Comparison of ENCODE assay signal across 10 cellular contexts in the genomic region with DNA sequence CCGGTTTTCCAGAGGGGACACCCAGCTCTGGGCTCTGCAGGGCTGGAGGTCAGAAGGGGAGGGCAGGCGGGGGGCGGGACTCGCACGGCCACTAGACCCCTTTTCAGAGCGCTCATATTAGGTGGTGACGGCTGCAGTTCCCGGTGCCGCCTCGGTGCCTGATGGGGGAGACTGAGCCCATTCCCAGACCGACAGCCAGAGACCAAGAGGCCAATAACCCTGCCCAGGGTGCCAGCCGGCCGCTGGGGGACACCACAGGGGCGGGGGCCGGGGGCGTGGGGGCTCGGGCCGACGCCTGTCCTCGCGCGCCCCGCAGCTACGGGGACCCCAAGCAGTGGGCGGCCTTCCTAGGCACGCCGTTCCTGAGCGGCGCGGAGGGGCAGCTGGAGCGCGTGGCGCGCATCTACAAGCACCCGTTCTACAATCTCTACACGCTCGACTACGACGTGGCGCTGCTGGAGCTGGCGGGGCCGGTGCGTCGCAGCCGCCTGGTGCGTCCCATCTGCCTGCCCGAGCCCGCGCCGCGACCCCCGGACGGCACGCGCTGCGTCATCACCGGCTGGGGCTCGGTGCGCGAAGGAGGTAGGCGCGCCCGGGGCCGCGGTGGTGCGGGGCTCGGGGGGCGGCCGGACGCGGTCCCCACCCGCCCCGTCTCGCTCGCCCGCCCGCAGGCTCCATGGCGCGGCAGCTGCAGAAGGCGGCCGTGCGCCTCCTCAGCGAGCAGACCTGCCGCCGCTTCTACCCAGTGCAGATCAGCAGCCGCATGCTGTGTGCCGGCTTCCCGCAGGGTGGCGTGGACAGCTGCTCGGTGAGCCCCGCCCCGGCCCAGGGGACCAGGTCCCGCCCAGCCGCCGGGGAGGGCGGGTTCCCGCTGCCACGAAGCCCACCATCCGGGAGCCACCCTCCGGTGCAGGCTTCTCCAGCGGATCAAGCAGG. TPM values are rescaled to one million over a fixed set of nuclear protein-coding genes. Genes with fewer than 3 reads are reported as not detected.
DNase-seq lines count a peak whose midpoint lies in the region; ATAC-seq, FAIRE-seq and TF ChIP-seq lines count a peak whose summit lies in the region.
"Had no signal": no experiment of that assay in that cellular context is flagged by ENCODE, and none has a peak within 500 bp of the region (broad histone marks: within the 10 kb centered on the region; RNA-seq: fewer than 3 reads in every experiment).

No MANE protein-coding gene starts in this region.

- H3K79me1 ChIP-seq in H1 (ENCODE audit: low read depth, low read length), result peaks cover 13% of the 10 kb centered on the region

- H3K4me1 Mint-ChIP-seq in mesothelial cell of epicardium, result peaks cover 10% of the 10 kb centered on the region

- H3K36me3 ChIP-seq in H1 (ENCODE audit: control insufficient read depth in 2 of 4, insufficient read depth in 4 of 4, low read length in 3 of 4), result peaks cover 0 to 9% (median 2%) of the 10 kb centered on the region in 4 experiments; a peak in 2 of 8 replicates

- peak overlapping the region; percentile 71; the same call in 1 of the 2 replicates for H3K18ac ChIP-seq in H1 (ENCODE audit: extremely low read depth, low read length)

- no peak overlapping the region for H3K56ac ChIP-seq in H1 (replicated peaks; ENCODE audit: insufficient read length, low read depth, low read length)

- no peak overlapping the region for H4K91ac ChIP-seq in H1 (replicated peaks; ENCODE audit: insufficient read length, low read length)

- H3K4ac ChIP-seq in H1 (replicated peaks; ENCODE audit: insufficient read length, low read depth, low read length), result no peak overlapping the region

- TF ChIP-seq CTCF in AG04449 (IDR thresholded peaks at IDR 0.05; ENCODE audit: insufficient read depth, low read length, missing control alignments) (peak; percentile 80), H1 (IDR thresholded peaks at IDR 0.05; ENCODE audit: control extremely low read depth in 1 of 3, insufficient read depth in 1 of 3, low read depth in 1 of 3, low read length in 3 of 3) (peak; percentile 23 to 50 (median 36); a peak in 3 of 4 replicates), mesothelial cell of epicardium (IDR thresholded peaks at IDR 0.05; ENCODE audit: unreplicated experiment) (peak; percentile 41), GM10248 (IDR thresholded peaks at IDR 0.05; ENCODE audit: control extremely low read depth, extremely low read depth, low read depth, missing control alignments) (no peak)

- peaks cover 13% of the 10 kb centered on the region; the same call in 1 of the 2 replicates for H3K23me2 ChIP-seq in H1 (ENCODE audit: low read depth, low read length)

- no peaks in the 10 kb centered on the region for H3K27me3 ChIP-seq in H1 (replicated peaks in 1 of 4; ENCODE audit: control insufficient read depth in 3 of 4, extremely low read depth in 1 of 4, insufficient read depth in 3 of 4, low read length in 3 of 4)
- H3K27me3 ChIP-seq: SJSA1 had no signal

- no peaks in the 10 kb centered on the region for H3K36me3 Mint-ChIP-seq in mesothelial cell of epicardium

- no peaks in the 10 kb centered on the region for H3K27me3 Mint-ChIP-seq in mesothelial cell of epicardium (ENCODE audit: low read depth)

- CTCF ChIA-PET in AG04449 (lab: Yijun Ruan, JAX), result interaction anchor here (0.7 to 8.6 kb wide), 10 partner anchors 9 to 213 kb away, joined by 3 to 87 read pairs (median 4); no protein-coding TSS in a partner anchor
- CTCF ChIA-PET in H1 (lab: Charles Lee; ENCODE audit: partially characterized antibody), result interaction anchor here (0.6 to 1.7 kb wide), 6 partner anchors 14 to 1305 kb away, joined by 3 to 6 read pairs (median 4); no protein-coding TSS in a partner anchor
- CTCF ChIA-PET in GM10248 (lab: Yijun Ruan, JAX), result interaction anchor here (1.7 kb wide), 1 partner anchor 29 kb away, joined by 3 read pairs; no protein-coding TSS in a partner anchor

- WGBS in H1 (ENCODE audit: extremely low coverage in 1 of 2, insufficient coverage in 1 of 2, insufficient read length in 1 of 2, insufficient replicate concordance in 2 of 2, low coverage in 1 of 2, low lambda C conversion rate in 2 of 2, missing lambda C conversion rate in 1 of 2), 2 experiments, result 51% methylated on average over 50 of the region's 101 CpGs; no CpG with 5 or more reads in 1 of the 2 experiments

- no peaks in the 10 kb centered on the region for H3K9me3 Mint-ChIP-seq in mesothelial cell of epicardium
- H3K9me3 Mint-ChIP-seq: activated naive CD4-positive, alpha-beta T cell treated with anti-CD3 and anti-CD28 coated beads for 36 hours had no signal

- peak overlapping the region; percentile 88; the same call in 1 of the 2 replicates for H4K8ac ChIP-seq in H1 (ENCODE audit: extremely low read depth, insufficient read depth, low read length)

- no peak overlapping the region for H2BK120ac ChIP-seq in H1 (replicated peaks; ENCODE audit: low read depth, low read length)

- no peak overlapping the region for H2BK5ac ChIP-seq in H1 (ENCODE audit: low read depth, low read length)

- no peaks in the 10 kb centered on the region for H3K9me3 ChIP-seq in H1 (ENCODE audit: insufficient read depth in 2 of 2, low read depth in 1 of 2, low read length in 1 of 2)
- H3K9me3 ChIP-seq: SJSA1 had no signal

- H3K79me2 ChIP-seq in H1 (ENCODE audit: control insufficient read depth in 1 of 2, insufficient read depth in 2 of 2, low read length in 2 of 2), result peaks cover 2 to 16% of the 10 kb centered on the region in 2 experiments; a peak in 3 of 4 replicates

- H3K9ac ChIP-seq in H1 (replicated peaks in 1 of 4; ENCODE audit: extremely low read depth in 1 of 4, low read depth in 3 of 4, low read length in 3 of 4), result peak overlapping the region in 2 of 4 experiments; percentile 17 to 56; a peak in 2 of 7 replicates

- H3K4me3 ChIP-seq in AG04449 (ENCODE audit: low read depth, low read length), result peak overlapping the region; percentile 92
- H3K4me3 ChIP-seq in H1 (ENCODE audit: extremely low read depth in 1 of 4, insufficient read depth in 2 of 4, low read depth in 3 of 4, low read length in 4 of 4), result peak overlapping the region; percentile 19 to 89 (median 60); a peak in 7 of 8 replicates
- H3K4me3 ChIP-seq: SJSA1 had no signal

- peaks cover 10 to 19% of the 10 kb centered on the region in 2 experiments for H4K20me1 ChIP-seq in H1 (replicated peaks in 1 of 2; ENCODE audit: control insufficient read depth in 1 of 2, insufficient read depth in 2 of 2, low read length in 2 of 2)

- peak; percentile 1 for DNase-seq in AG04449 (ENCODE audit: low read depth, low spot score)
- peak; percentile 72 for DNase-seq in LHCN-M2 (ENCODE audit: low read depth)
- DNase-seq in H1 (ENCODE audit: low read depth in 1 of 2, low spot score in 2 of 2), result peak; percentile 67 to 84
- DNase-seq in mesothelial cell of epicardium (ENCODE audit: low spot score in 2 of 2, unreplicated experiment in 2 of 2), result peak in 1 of 2 experiments; percentile 74
- DNase-seq in NCI-H2171 treated with DMSO at 0.1 percent for 48 hours (lab: John Stamatoyannopoulos, UW), result no peak
- no peak for DNase-seq in GM10248 (ENCODE audit: extremely low spot score)
- DNase-seq in H4 (ENCODE audit: low spot score), result no peak
- DNase-seq: activated naive CD4-positive, alpha-beta T cell treated with anti-CD3 and anti-CD28 coated beads for 36 hours had no signal

- H3K14ac ChIP-seq in H1 (ENCODE audit: insufficient read length), result no peak overlapping the region

- POLR2A ChIA-PET in AG04449 (lab: Yijun Ruan, JAX) (interaction anchor here (0.6 to 1.5 kb wide), 3 partner anchors 51 to 191 kb away, joined by 3 to 6 read pairs (median 3); partner anchors contain the start of gene GADD45B), H1 (lab: Charles Lee; ENCODE audit: partially characterized antibody) (interaction anchor here (0.6 to 8.2 kb wide), 15 partner anchors 8 to 225 kb away, joined by 3 to 84 read pairs (median 4); partner anchors contain the start of genes GADD45B and LMNB2), GM10248 (lab: Yijun Ruan, JAX) (interaction anchor here (0.7 kb wide), 1 partner anchor 273 kb away, joined by 7 read pairs; no protein-coding TSS in a partner anchor)

- ATAC-seq in HG03175 (IDR thresholded peaks at IDR 0.05; ENCODE audit: unreplicated experiment), result no peak

- FAIRE-seq in H1 (lab: Jason Lieb, UNC), result no peak

- no peak overlapping the region for H3K27ac ChIP-seq in H1 (ENCODE audit: low read depth, low read length)
- H3K27ac ChIP-seq: SJSA1 had no signal

- H3K4me3 Mint-ChIP-seq in mesothelial cell of epicardium, result peak overlapping the region; percentile 88

- H3K23ac ChIP-seq in H1 (ENCODE audit: insufficient read length), result no peak overlapping the region

- peak overlapping the region; percentile 84 to 94 for H3K4me2 ChIP-seq in H1 (ENCODE audit: insufficient read depth in 1 of 2, low read depth in 2 of 2, low read length in 2 of 2)

- H2AK5ac ChIP-seq in H1 (ENCODE audit: low read depth, low read length), result no peak overlapping the region

- TF ChIP-seq EP300 in H1 (IDR thresholded peaks at IDR 0.05; ENCODE audit: borderline replicate concordance in 1 of 2, low read depth in 2 of 2, low read length in 2 of 2), result no peak

- peak in 1 of 2 experiments; percentile 39; a peak in 2 of 4 replicates for TF ChIP-seq RAD21 in H1 (IDR thresholded peaks at IDR 0.05 in 1 of 2, conservative IDR thresholded peaks at IDR 0.05 in 1 of 2; ENCODE audit: low read depth in 2 of 2, low read length in 2 of 2)

- no peak overlapping the region for H2BK20ac ChIP-seq in H1 (ENCODE audit: low read length)

- peaks cover 0 to 18% (median 13%) of the 10 kb centered on the region in 4 experiments; a peak in 5 of 7 replicates for H3K4me1 ChIP-seq in H1 (replicated peaks in 1 of 4; ENCODE audit: control insufficient read depth in 3 of 4, insufficient read depth in 4 of 4, low read length in 3 of 4)

- TF ChIP-seq POLR2A in H1 (IDR thresholded peaks at IDR 0.05; ENCODE audit: control extremely low read depth in 1 of 2, low read depth in 2 of 2, low read length in 2 of 2), result peak; percentile 36 to 78

- H2AFZ ChIP-seq in H1 (ENCODE audit: low read length), result no peak overlapping the region

- no peak overlapping the region for H4K5ac ChIP-seq in H1 (ENCODE audit: insufficient read length, low read depth, low read length)

- no peak overlapping the region for H2BK12ac ChIP-seq in H1 (ENCODE audit: low read depth, low read length)

- no peak overlapping the region for H3K27ac Mint-ChIP-seq in mesothelial cell of epicardium
- H3K27ac Mint-ChIP-seq: activated naive CD4-positive, alpha-beta T cell treated with anti-CD3 and anti-CD28 coated beads for 36 hours had no signal

- no peak overlapping the region for H2BK15ac ChIP-seq in H1 (ENCODE audit: low read length)

RNA-seq across cellular contexts. Expression of gene TIMM13, which starts 2.4 kb away (rescaled TPM):
- total RNA-seq in LHCN-M2 (2014; rRNA removed) (47.1 and 52.9 TPM in 2 replicates), mesothelial cell of epicardium (101 to 110 TPM (median 102 TPM) in 3 replicates)
- 103 TPM for polyA plus RNA-seq in LHCN-M2 (2012)
- 275 and 277 TPM in 2 replicates for total RNA-seq in H1 (2021; fragmentation: NEBNext Ultra II Directional; extraction: Animal tissue kit (Norgen Biotek cat#: 25700))
- 270 and 410 TPM in 2 replicates for polyA plus RNA-seq in H1 (2011; rRNA removed)
- polyA plus RNA-seq in H1 (2011; cell fraction: cytosol; rRNA removed), result 254 TPM
- 186 TPM for polyA plus RNA-seq in H1 (2011; cell fraction: nucleus; rRNA removed)
- polyA plus RNA-seq in H1 (2012, experiment 1 of 2), result 148 to 224 TPM (median 214 TPM) in 4 replicates
- 148 TPM for polyA plus RNA-seq in H1 (2012, experiment 2 of 2)
- 160 TPM for polyA plus RNA-seq in H1 (2013, experiment 1 of 2)
- 179 TPM for polyA plus RNA-seq in H1 (2013, experiment 2 of 2)
- polyA minus RNA-seq in H1 (2011; rRNA and poly(A)+ RNA removed), result 17.5 and 28.6 TPM in 2 replicates
- polyA minus RNA-seq in H1 (2011; cell fraction: cytosol; rRNA and poly(A)+ RNA removed), result 87.3 TPM
- 60.6 TPM for polyA minus RNA-seq in H1 (2011; cell fraction: nucleus; rRNA and poly(A)+ RNA removed)
- total RNA-seq in H4 (2014; rRNA removed; shearing (Covaris generic)), result 39.9 and 40.8 TPM in 2 replicates

RNA-seq across cellular contexts. Expression of gene LMNB2, which starts 31.8 kb away (rescaled TPM):
- total RNA-seq in LHCN-M2 (2014; rRNA removed), result 261 TPM in 2 replicates
- polyA plus RNA-seq in LHCN-M2 (2012), result 93.5 TPM
- total RNA-seq in H1 (2021; fragmentation: NEBNext Ultra II Directional; extraction: Animal tissue kit (Norgen Biotek cat#: 25700)), result 177 and 179 TPM in 2 replicates
- polyA plus RNA-seq in H1 (2011; rRNA removed), result 287 and 360 TPM in 2 replicates
- 196 TPM for polyA plus RNA-seq in H1 (2011; cell fraction: cytosol; rRNA removed)
- polyA plus RNA-seq in H1 (2011; cell fraction: nucleus; rRNA removed), result 187 TPM
- 154 to 165 TPM (median 162 TPM) in 4 replicates for polyA plus RNA-seq in H1 (2012, experiment 1 of 2)
- polyA plus RNA-seq in H1 (2012, experiment 2 of 2), result 174 TPM
- polyA plus RNA-seq in H1 (2013, experiment 1 of 2), result 97.9 TPM
- 98.3 TPM for polyA plus RNA-seq in H1 (2013, experiment 2 of 2)
- 105 and 122 TPM in 2 replicates for polyA minus RNA-seq in H1 (2011; rRNA and poly(A)+ RNA removed)
- 69.9 TPM for polyA minus RNA-seq in H1 (2011; cell fraction: cytosol; rRNA and poly(A)+ RNA removed)
- polyA minus RNA-seq in H1 (2011; cell fraction: nucleus; rRNA and poly(A)+ RNA removed), result 36.0 TPM
- 86.0 to 95.8 TPM (median 89.0 TPM) in 3 replicates for total RNA-seq in mesothelial cell of epicardium
- total RNA-seq in H4 (2014; rRNA removed; shearing (Covaris generic)), result 64.3 and 86.4 TPM in 2 replicates

RNA-seq across cellular contexts. Expression of gene GADD45B, which starts 51.0 kb away (rescaled TPM):
- 42.6 and 49.8 TPM in 2 replicates for total RNA-seq in LHCN-M2 (2014; rRNA removed)
- 134 TPM for polyA plus RNA-seq in LHCN-M2 (2012)
- total RNA-seq in H1 (2021; fragmentation: NEBNext Ultra II Directional; extraction: Animal tissue kit (Norgen Biotek cat#: 25700)), result 11.0 and 11.4 TPM in 2 replicates
- 7.4 and 12.1 TPM in 2 replicates for polyA plus RNA-seq in H1 (2011; rRNA removed)
- 12.6 TPM for polyA plus RNA-seq in H1 (2011; cell fraction: cytosol; rRNA removed)
- polyA plus RNA-seq in H1 (2011; cell fraction: nucleus; rRNA removed), result 18.4 TPM
- polyA plus RNA-seq in H1 (2012, experiment 1 of 2), result 4.8 to 6.5 TPM (median 5.8 TPM) in 4 replicates
- 5.3 TPM for polyA plus RNA-seq in H1 (2012, experiment 2 of 2)
- 7.8 TPM for polyA plus RNA-seq in H1 (2013, experiment 1 of 2)
- polyA plus RNA-seq in H1 (2013, experiment 2 of 2), result 8.5 TPM
- polyA minus RNA-seq in H1 (2011; rRNA and poly(A)+ RNA removed), result 7.5 and 8.3 TPM in 2 replicates
- polyA minus RNA-seq in H1 (2011; cell fraction: cytosol; rRNA and poly(A)+ RNA removed), result 13.9 TPM
- polyA minus RNA-seq in H1 (2011; cell fraction: nucleus; rRNA and poly(A)+ RNA removed), result 47.7 TPM
- 80.0 to 84.4 TPM (median 84.1 TPM) in 3 replicates for total RNA-seq in mesothelial cell of epicardium
- 14.3 and 82.3 TPM in 2 replicates for total RNA-seq in H4 (2014; rRNA removed; shearing (Covaris generic))

Comparison
In these comparisons a context has a peak if more than half of its experiments do, and no peak if none do; other contexts are left out.
1. DNase-seq: peak in AG04449 (single experiment), LHCN-M2 (single experiment) and H1 (2 of 2); none in NCI-H2171 treated with DMSO at 0.1 percent for 48 hours (single experiment), GM10248 (single experiment) and H4 (single experiment).